ENCODE assay signal across 20 cellular contexts in the genomic region with DNA sequence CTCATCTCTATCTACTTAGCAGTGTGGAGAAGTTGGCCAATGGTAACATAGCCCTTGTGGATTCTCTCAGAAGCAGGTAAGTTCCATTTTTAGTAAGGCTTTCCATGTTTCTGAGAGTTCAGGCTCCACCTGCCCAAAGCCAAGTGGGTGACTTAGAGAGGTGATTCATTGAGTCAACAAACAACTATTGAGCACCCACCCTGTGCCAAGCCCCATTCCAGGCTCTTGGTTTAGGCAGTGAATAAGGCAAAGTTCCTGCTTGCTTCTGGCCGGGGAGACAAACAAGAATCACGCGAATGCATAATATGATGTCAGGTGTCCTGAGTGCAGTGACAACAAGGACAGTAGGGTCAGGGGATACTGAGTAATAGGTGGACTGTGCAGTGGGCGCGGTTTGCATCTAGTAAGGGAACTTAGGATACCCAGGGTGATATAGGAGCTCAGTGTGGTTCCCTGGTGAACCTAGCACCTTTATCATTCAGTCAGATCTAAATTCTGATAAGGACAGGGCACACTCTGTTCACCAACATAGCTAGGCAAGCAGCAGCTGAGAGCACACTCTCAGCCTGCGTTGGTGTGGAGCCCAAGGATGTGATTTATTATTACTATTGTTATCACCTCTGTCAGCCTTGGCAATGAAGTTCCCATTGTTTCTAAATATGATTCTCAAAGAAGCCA. TPM values are rescaled to one million over a fixed set of nuclear protein-coding genes. Genes with fewer than 3 reads are reported as not detected.
A peak's percentile ranks its signal among the peaks of the same experiment; 100 is the strongest.
DNase-seq lines count a peak whose midpoint lies in the region; ATAC-seq, FAIRE-seq and TF ChIP-seq lines count a peak whose summit lies in the region.
"Had no signal": no experiment of that assay in that cellular context is flagged by ENCODE, and none has a peak within 500 bp of the region (broad histone marks: within the 10 kb centered on the region; RNA-seq: fewer than 3 reads in every experiment).

No MANE protein-coding gene starts in this region.

- H3K4me3 ChIP-seq in esophagus (ENCODE audit: low read depth in 1 of 2, low read length in 2 of 2), result no peak overlapping the region
- H3K4me3 ChIP-seq: GM23248, neural progenitor cell, tibial artery had no signal

- FAIRE-seq in GM12892 (lab: Jason Lieb, UNC), result peak; percentile 54
- FAIRE-seq: frontal cortex had no signal

- peaks cover 0 to 6% of the 10 kb centered on the region in 2 donors for H3K4me1 ChIP-seq in esophagus (ENCODE audit: control insufficient read depth in 2 of 2, insufficient read depth in 2 of 2, low read length in 1 of 2)

- H3K36me3 ChIP-seq in esophagus (ENCODE audit: control insufficient read depth in 2 of 2, insufficient read depth in 2 of 2, low read length in 1 of 2), result no peaks in the 10 kb centered on the region
- H3K36me3 ChIP-seq: neural progenitor cell, tibial artery had no signal

- no peak for TF ChIP-seq CTCF in GM20000 (IDR thresholded peaks at IDR 0.05; ENCODE audit: extremely low read depth, missing control alignments)

- no peak for TF ChIP-seq POLR2A in GM12892 (IDR thresholded peaks at IDR 0.05; ENCODE audit: low read depth, low read length)

- peak overlapping the region; percentile 61 to 70 for H3K27ac ChIP-seq in esophagus (ENCODE audit: low read depth in 2 of 2, low read length in 1 of 2)
- H3K27ac ChIP-seq: GM23248, neural progenitor cell, tibial artery had no signal

- no peak for DNase-seq in GM12892 (ENCODE audit: insufficient read length)
- peak; percentile 22 for DNase-seq in NCI-H2196 treated with DMSO at 0.1 percent for 48 hours (lab: John Stamatoyannopoulos, UW; ENCODE audit: unreplicated experiment)
- DNase-seq in renal cortical epithelial cell (ENCODE audit: low read depth), result peak; percentile 85
- no peak for DNase-seq in GM20000 (ENCODE audit: low spot score)
- DNase-seq in epidermal melanocyte (ENCODE audit: insufficient read length, low spot score), result no peak
- DNase-seq: activated CD8-positive, alpha-beta memory T cell treated with anti-CD3 and anti-CD28 coated beads, Interleukin-2, amount 10 ng/mL, durations not matched to agents 7 days and 5 days; activated naive CD4-positive, alpha-beta T cell; GM23248; IMR-90; mesendoderm; NCI-H526; right cardiac atrium; RPMI8226; stimulated activated CD4-positive, alpha-beta T cell treated with anti-CD3 and anti-CD28 coated beads, Interleukin-4, amount 100 ng/mL, for 1 hour; tibial artery had no signal

- 54 to 60% methylated on average over 6 of the region's 6 CpGs for WGBS in esophagus, 2 donors

- no peaks in the 10 kb centered on the region for H3K9me3 ChIP-seq in esophagus (ENCODE audit: control insufficient read depth in 2 of 2, insufficient read depth in 1 of 2, low read depth in 1 of 2, low read length in 1 of 2)
- H3K9me3 ChIP-seq: tibial artery had no signal

- ATAC-seq in HG03457 (IDR thresholded peaks at IDR 0.05; ENCODE audit: unreplicated experiment) (no peak), GM21381 (IDR thresholded peaks at IDR 0.05; ENCODE audit: unreplicated experiment) (no peak)
- ATAC-seq: activated CD8-positive, alpha-beta memory T cell treated with anti-CD3 and anti-CD28 coated beads, Interleukin-2, amount 10 ng/mL, durations not matched to agents 7 days and 5 days had no signal

- H3K27me3 ChIP-seq in esophagus (ENCODE audit: control insufficient read depth in 1 of 2, insufficient read depth in 2 of 2, low read length in 2 of 2), result no peaks in the 10 kb centered on the region
- H3K27me3 ChIP-seq: tibial artery had no signal

RNA-seq across cellular contexts. Expression of a gene that starts 31.7 kb away (rescaled TPM):
- polyA plus RNA-seq in GM12892 (2012; ENCODE audit: missing spikeins), result 3.4 TPM
- 10 to 100 TPM; 47.4 to 51.8 TPM for polyA plus RNA-seq in esophagus
- total RNA-seq in renal cortical epithelial cell, result 24.1 and 103 TPM in 2 replicates

Comparison
In these comparisons a context has a peak if more than half of its experiments do, and no peak if none do; other contexts are left out.
1. DNase-seq: peak in NCI-H2196 treated with DMSO at 0.1 percent for 48 hours (single experiment) and renal cortical epithelial cell (single experiment); none in GM12892 (single experiment), GM20000 (single experiment) and epidermal melanocyte (single experiment).